Comparison of ENCODE assay signal across 22 cellular contexts in genomic region chr4:107835409-107835808, GRCh38. TPM values are rescaled to one million over a fixed set of nuclear protein-coding genes. Genes with fewer than 3 reads are reported as not detected.
DNase-seq lines count a peak whose midpoint lies in the region; ATAC-seq and TF ChIP-seq lines count a peak whose summit lies in the region.
"Had no signal": no experiment of that assay in that cellular context is flagged by ENCODE, and none has a peak within 500 bp of the region (broad histone marks: within the 10 kb centered on the region; RNA-seq: fewer than 3 reads in every experiment).

No MANE protein-coding gene starts in this region.

- no peak for ATAC-seq in T-helper 17 cell
- no peak for ATAC-seq in GM18868 (IDR thresholded peaks at IDR 0.05; ENCODE audit: unreplicated experiment)
- ATAC-seq: body of pancreas, esophagus mucosa, GM23338, left ventricle myocardium superior, WTC11 had no signal

- H3K27me3 ChIP-seq in adipocyte (replicated peaks; ENCODE audit: control insufficient read depth, insufficient read depth, low read length) (no peaks in the 10 kb centered on the region), vagina (no peaks in the 10 kb centered on the region)
- H3K27me3 ChIP-seq: body of pancreas had no signal

- H3K4me1 ChIP-seq in adipocyte (ENCODE audit: control insufficient read depth, insufficient read depth, low read length): peaks cover 45% of the 10 kb centered on the region
- H3K4me1 ChIP-seq in vagina: peaks cover 39% of the 10 kb centered on the region

- H3K36me3 ChIP-seq in adipocyte (ENCODE audit: control insufficient read depth, insufficient read depth, low read length, severe bottlenecking): no peaks in the 10 kb centered on the region
- H3K36me3 ChIP-seq in vagina: no peaks in the 10 kb centered on the region

- TF ChIP-seq CTCF in fibroblast of villous mesenchyme (IDR thresholded peaks at IDR 0.05; ENCODE audit: insufficient read depth, low read depth, low read length) (no peak), vagina (IDR thresholded peaks at IDR 0.05) (no peak)

- H3K9ac ChIP-seq in adipocyte (ENCODE audit: low read length): peak overlapping the region; percentile 24

- H3K27ac Mint-ChIP-seq in T-helper 17 cell: no peak overlapping the region
- H3K27ac Mint-ChIP-seq: activated naive CD8-positive, alpha-beta T cell treated with anti-CD3 and anti-CD28 coated beads for 36 hours; activated T-helper 2 cell treated with anti-CD3 and anti-CD28 coated beads, Interferon-gamma antibody, Interleukin-2, Interleukin-4, amounts not matched to agents 10 μg/mL and 5 μg/mL and 100 μg/mL, durations not matched to agents 14 hours and 24 hours and 36 hours; GM23338; immature natural killer cell; WTC11 had no signal

- H3K36me3 Mint-ChIP-seq in T-helper 17 cell (ENCODE audit: low read depth): no peaks in the 10 kb centered on the region
- H3K36me3 Mint-ChIP-seq: activated naive CD8-positive, alpha-beta T cell treated with anti-CD3 and anti-CD28 coated beads for 36 hours; immature natural killer cell had no signal

- peak overlapping the region; percentile 60 for H3K27ac ChIP-seq in vagina
- H3K27ac ChIP-seq: body of pancreas had no signal

- H3K9me3 ChIP-seq in adipocyte (ENCODE audit: control insufficient read depth, low read length): no peaks in the 10 kb centered on the region
- H3K9me3 ChIP-seq in vagina: no peaks in the 10 kb centered on the region
- H3K9me3 ChIP-seq in T-helper 17 cell (ENCODE audit: control insufficient read depth, low read length, poor library complexity, severe bottlenecking): no peaks in the 10 kb centered on the region
- H3K9me3 ChIP-seq: body of pancreas had no signal

- intact Hi-C loops in vagina (cut with DNase I): no loop called here

- DNase-seq in ELR (ENCODE audit: low read depth): peak; percentile 40
- no peak for DNase-seq in adipocyte (ENCODE audit: low read depth)
- DNase-seq in fibroblast of villous mesenchyme (ENCODE audit: low read depth): peak; percentile 69
- DNase-seq in vagina (ENCODE audit: extremely low spot score in 2 of 2): no peak
- no peak for DNase-seq in T-helper 17 cell
- no peak for DNase-seq in NOMO-1 treated with dmso at 0.1 percent for 144 hours (lab: John Stamatoyannopoulos, UW; ENCODE audit: unreplicated experiment)
- DNase-seq: activated naive CD8-positive, alpha-beta T cell treated with anti-CD3 and anti-CD28 coated beads for 36 hours; body of pancreas; DMS79 treated with DMSO at 0.1 percent for 48 hours; effector CD8-positive, alpha-beta T cell; immature natural killer cell; left ventricle myocardium superior; NCI-H1417 treated with DMSO at 0.1 percent for 48 hours; NCI-H2171; posterior cingulate gyrus; T-helper 9 cell had no signal

- H3K4me1 Mint-ChIP-seq in T-helper 17 cell: no peaks in the 10 kb centered on the region
- H3K4me1 Mint-ChIP-seq: activated naive CD8-positive, alpha-beta T cell treated with anti-CD3 and anti-CD28 coated beads for 36 hours; immature natural killer cell; neural crest cell had no signal

- no peak overlapping the region for H3K4me3 Mint-ChIP-seq in T-helper 17 cell
- H3K4me3 Mint-ChIP-seq: activated naive CD8-positive, alpha-beta T cell treated with anti-CD3 and anti-CD28 coated beads for 36 hours; GM23338; immature natural killer cell; neural crest cell; WTC11 had no signal

- H3K27me3 Mint-ChIP-seq in T-helper 17 cell: peaks cover 10% of the 10 kb centered on the region

- TF ChIP-seq POLR2A in vagina (IDR thresholded peaks at IDR 0.05): no peak

- H3K4me3 ChIP-seq in adipocyte (ENCODE audit: low read length) (peak overlapping the region; percentile 47), fibroblast of villous mesenchyme (ENCODE audit: low read depth, low read length) (no peak overlapping the region), vagina (no peak overlapping the region)
- H3K4me3 ChIP-seq: body of pancreas, GM23338 had no signal

RNA-seq across cellular contexts. Expression of gene SGMS2, which starts 10.7 kb away (rescaled TPM):
- total RNA-seq in fibroblast of villous mesenchyme: 135 and 186 TPM in 2 replicates
- total RNA-seq in vagina: 66.5 TPM
- total RNA-seq in T-helper 17 cell: under 1 TPM in 1 of 2 donors, not detected in 1; 0.32 TPM

Comparison
In these comparisons a context has a peak if more than half of its experiments do, and no peak if none do; other contexts are left out.
1. DNase-seq: peak in ELR (single experiment) and fibroblast of villous mesenchyme (single experiment); none in adipocyte (single experiment), vagina (0 of 2), T-helper 17 cell (0 of 3) and NOMO-1 treated with dmso at 0.1 percent for 144 hours (single experiment).
2. RNA of gene SGMS2, which starts 10.7 kb away (total RNA-seq): 135 to 186 TPM in fibroblast of villous mesenchyme and 66.5 TPM in vagina (single experiment); 0.32 TPM in T-helper 17 cell; every median in the first group is over 10 times any median in the second.